ENCODE assay signal across 1 cellular context in genomic region chr4:56977321-56978012, GRCh38.
TF ChIP-seq lines count a peak whose summit lies in the region.

Gene NOA1, minus strand, starts transcription at chr4:56977606. Its CDS starts 21 bp downstream, at chr4:56977585.

TF ChIP-seq in GM12878, 131 proteins besides CTCF, POLR2A, EP300 and RAD21 (continued from another document):
- TF ChIP-seq, protein P1, sequence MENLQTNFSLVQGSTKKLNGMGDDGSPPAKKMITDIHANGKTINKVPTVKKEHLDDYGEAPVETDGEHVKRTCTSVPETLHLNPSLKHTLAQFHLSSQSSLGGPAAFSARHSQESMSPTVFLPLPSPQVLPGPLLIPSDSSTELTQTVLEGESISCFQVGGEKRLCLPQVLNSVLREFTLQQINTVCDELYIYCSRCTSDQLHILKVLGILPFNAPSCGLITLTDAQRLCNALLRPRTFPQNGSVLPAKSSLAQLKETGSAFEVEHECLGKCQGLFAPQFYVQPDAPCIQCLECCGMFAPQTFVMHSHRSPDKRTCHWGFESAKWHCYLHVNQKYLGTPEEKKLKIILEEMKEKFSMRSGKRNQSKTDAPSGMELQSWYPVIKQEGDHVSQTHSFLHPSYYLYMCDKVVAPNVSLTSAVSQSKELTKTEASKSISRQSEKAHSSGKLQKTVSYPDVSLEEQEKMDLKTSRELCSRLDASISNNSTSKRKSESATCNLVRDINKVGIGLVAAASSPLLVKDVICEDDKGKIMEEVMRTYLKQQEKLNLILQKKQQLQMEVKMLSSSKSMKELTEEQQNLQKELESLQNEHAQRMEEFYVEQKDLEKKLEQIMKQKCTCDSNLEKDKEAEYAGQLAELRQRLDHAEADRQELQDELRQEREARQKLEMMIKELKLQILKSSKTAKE (IDR thresholded peaks at IDR 0.05; ENCODE audit: low read depth, poor library complexity, severe bottlenecking) = peak; percentile 48
- TF ChIP-seq ASH2L (IDR thresholded peaks at IDR 0.05; ENCODE audit: borderline replicate concordance, low read depth) (peak; percentile 46; the same call in 1 of the 2 replicates), E4F1 (IDR thresholded peaks at IDR 0.05; ENCODE audit: borderline replicate concordance, partially characterized antibody) (no peak), POLR2AphosphoS5 (IDR thresholded peaks at IDR 0.05; ENCODE audit: low read length) (peak; percentile 97), SUPT20H (IDR thresholded peaks at IDR 0.05; ENCODE audit: borderline replicate concordance, control insufficient read depth, low read depth, low read length) (no peak), IRF4 (IDR thresholded peaks at IDR 0.05; ENCODE audit: low read depth, low read length) (no peak), NFIC (IDR thresholded peaks at IDR 0.05; ENCODE audit: low read depth, low read length) (no peak), ELK1 (IDR thresholded peaks at IDR 0.05; ENCODE audit: low read depth, low read length) (no peak), SIX5 (IDR thresholded peaks at IDR 0.05; ENCODE audit: low read depth, low read length, severe bottlenecking) (no peak), NR2C1 (IDR thresholded peaks at IDR 0.05) (peak; percentile 74), CBX5 (IDR thresholded peaks at IDR 0.05; ENCODE audit: low read depth) (peak; percentile 78; the same call in 1 of the 2 replicates), MYC (IDR thresholded peaks at IDR 0.05; ENCODE audit: insufficient read depth, insufficient read length, insufficient replicate concordance, low read length, severe bottlenecking) (no peak)
